1 cellular context compared by ENCODE assay signal in the genomic region with DNA sequence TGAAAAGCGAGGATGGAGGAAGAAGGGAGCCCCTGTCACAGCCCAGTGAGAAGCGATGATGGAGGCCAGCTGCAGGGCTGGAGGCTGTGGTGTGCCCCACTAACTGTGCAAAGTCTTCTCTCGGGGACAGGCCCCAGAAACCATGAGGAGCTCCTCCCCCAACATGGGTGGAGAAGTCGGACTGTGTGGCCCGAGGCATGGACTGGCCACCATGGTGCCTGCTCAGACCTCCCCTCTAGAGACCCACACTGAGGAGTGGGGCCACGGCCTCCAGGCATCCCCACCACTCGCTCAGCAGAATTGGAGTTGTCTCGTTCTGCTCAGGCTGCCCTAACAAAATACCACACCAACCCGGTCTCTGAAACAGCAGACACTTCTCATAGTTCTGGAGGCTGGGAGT.
TF ChIP-seq lines count a peak whose summit lies in the region.

No MANE protein-coding gene starts in this region.

TF ChIP-seq in IMR-90, 13 proteins besides CTCF, POLR2A, EP300 and RAD21 (continued from another document):
- TF ChIP-seq MAFK (IDR thresholded peaks at IDR 0.05; ENCODE audit: low read depth, low read length) = no peak
- no peak for TF ChIP-seq MXI1 (IDR thresholded peaks at IDR 0.05; ENCODE audit: borderline replicate concordance, low read depth, low read length)
- TF ChIP-seq ELK1 (IDR thresholded peaks at IDR 0.05; ENCODE audit: borderline replicate concordance, low read depth, low read length) = no peak
- no peak for TF ChIP-seq RCOR1 (IDR thresholded peaks at IDR 0.05; ENCODE audit: insufficient replicate concordance, low read length)
- no peak for TF ChIP-seq MAZ (IDR thresholded peaks at IDR 0.05; ENCODE audit: borderline replicate concordance, low read depth, low read length)
- no peak for TF ChIP-seq RFX5 (IDR thresholded peaks at IDR 0.05; ENCODE audit: low read depth, low read length)
- TF ChIP-seq CEBPB (IDR thresholded peaks at IDR 0.05; ENCODE audit: low read depth, low read length) = no peak
- TF ChIP-seq, protein P1, sequence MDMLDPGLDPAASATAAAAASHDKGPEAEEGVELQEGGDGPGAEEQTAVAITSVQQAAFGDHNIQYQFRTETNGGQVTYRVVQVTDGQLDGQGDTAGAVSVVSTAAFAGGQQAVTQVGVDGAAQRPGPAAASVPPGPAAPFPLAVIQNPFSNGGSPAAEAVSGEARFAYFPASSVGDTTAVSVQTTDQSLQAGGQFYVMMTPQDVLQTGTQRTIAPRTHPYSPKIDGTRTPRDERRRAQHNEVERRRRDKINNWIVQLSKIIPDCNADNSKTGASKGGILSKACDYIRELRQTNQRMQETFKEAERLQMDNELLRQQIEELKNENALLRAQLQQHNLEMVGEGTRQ (IDR thresholded peaks at IDR 0.05; ENCODE audit: low read depth, low read length) = no peak
- no peak for TF ChIP-seq SMC3 (IDR thresholded peaks at IDR 0.05; ENCODE audit: low read depth, low read length)
